ENCODE assay signal across 28 cellular contexts in the genomic region with DNA sequence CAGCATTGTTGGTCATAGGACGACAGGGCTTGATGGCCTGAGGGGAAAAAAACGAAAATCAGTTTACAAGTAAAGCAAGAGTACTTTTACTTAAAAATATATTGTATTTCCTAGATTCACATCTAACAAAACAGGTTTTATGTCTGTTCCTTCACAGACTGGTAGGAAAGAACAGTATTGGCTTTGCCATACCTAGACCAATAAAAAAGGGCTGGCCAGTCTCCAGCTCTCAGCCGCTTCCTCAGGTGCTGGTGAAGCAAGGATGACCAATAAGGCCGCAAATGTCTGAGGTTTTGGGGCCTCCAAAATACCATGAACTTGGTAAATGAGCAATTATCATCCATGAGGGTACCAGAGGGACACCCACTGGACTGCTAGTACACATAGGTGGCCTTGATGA.
"Had no signal": no experiment of that assay in that cellular context is flagged by ENCODE, and none has a peak within 500 bp of the region (broad histone marks: within the 10 kb centered on the region; RNA-seq: fewer than 3 reads in every experiment).

No MANE protein-coding gene starts in this region.

- H3K4me1 ChIP-seq: left lung, lower lobe of right lung, parathyroid adenoma, right atrium auricular region, right lobe of liver, testis, thyroid gland, transverse colon, vagina had no signal

- DNase-seq: hypothalamus; immature natural killer cell; kidney; left colon; left lung; lower lobe of right lung; mammary epithelial cell; mesenchymal stem cell; naive thymus-derived CD8-positive, alpha-beta T cell; nucleus accumbens; right lobe of liver; stimulated activated CD4-positive, alpha-beta T cell treated with anti-CD3 and anti-CD28 coated beads, Interleukin-1b, Interleukin-23, amount 100 ng/mL, for 48 hours; stimulated activated CD4-positive, alpha-beta T cell treated with anti-CD3 and anti-CD28 coated beads, Interleukin-2, amount 100 ng/mL, for 48 hours; stimulated activated CD4-positive, alpha-beta T cell treated with anti-CD3 and anti-CD28 coated beads, Interleukin-4, amount 100 ng/mL, for 4 hours; stimulated activated CD8-positive, alpha-beta memory T cell treated with anti-CD3 and anti-CD28 coated beads, Interleukin-4, amount 100 ng/mL, for 48 hours; stimulated activated naive CD8-positive, alpha-beta T cell treated with anti-CD3 and anti-CD28 coated beads, Interleukin-15, Interleukin-2, amounts not matched to agents 100 U/mL and 50 U/mL, for 24 hours; stomach; testis; thyroid gland; transverse colon had no signal

- H3K4me1 Mint-ChIP-seq: immature natural killer cell; nephron; neural crest cell; stimulated activated memory B cell treated with anti-CD40 and anti-IgM and Interleukin-4, amounts not matched to agents 10 μg/mL and 1 μg/mL and 100 μg/mL, for 72 hours had no signal

- ATAC-seq: left colon; left lung; lower lobe of right lung; naive thymus-derived CD8-positive, alpha-beta T cell; right lobe of liver; stimulated activated memory B cell treated with anti-CD40 and anti-IgM and Interleukin-4, amounts not matched to agents 10 μg/mL and 1 μg/mL and 100 μg/mL, for 72 hours; stimulated activated naive CD8-positive, alpha-beta T cell treated with anti-CD3 and anti-CD28 coated beads, Interleukin-15, Interleukin-2, amounts not matched to agents 100 U/mL and 50 U/mL, for 24 hours had no signal

- H3K27me3 Mint-ChIP-seq: naive thymus-derived CD8-positive, alpha-beta T cell; stimulated activated memory B cell treated with anti-CD40 and anti-IgM and Interleukin-4, amounts not matched to agents 10 μg/mL and 1 μg/mL and 100 μg/mL, for 72 hours had no signal

- H3K4me3 Mint-ChIP-seq: immature natural killer cell; naive thymus-derived CD8-positive, alpha-beta T cell; nephron; neural crest cell; stimulated activated memory B cell treated with anti-CD40 and anti-IgM and Interleukin-4, amounts not matched to agents 10 μg/mL and 1 μg/mL and 100 μg/mL, for 72 hours had no signal

- H3K9me3 Mint-ChIP-seq: immature natural killer cell; naive thymus-derived CD8-positive, alpha-beta T cell; nephron; neural crest cell; stimulated activated memory B cell treated with anti-CD40 and anti-IgM and Interleukin-4, amounts not matched to agents 10 μg/mL and 1 μg/mL and 100 μg/mL, for 72 hours had no signal

- H3K27ac Mint-ChIP-seq: immature natural killer cell; naive thymus-derived CD8-positive, alpha-beta T cell; nephron; stimulated activated memory B cell treated with anti-CD40 and anti-IgM and Interleukin-4, amounts not matched to agents 10 μg/mL and 1 μg/mL and 100 μg/mL, for 72 hours had no signal

- H3K27ac ChIP-seq: left lung, lower lobe of right lung, parathyroid adenoma, right atrium auricular region, right lobe of liver, stomach, testis, thyroid gland, transverse colon, upper lobe of left lung, vagina had no signal

- H3K9me3 ChIP-seq: left lung, lower lobe of right lung, right atrium auricular region, right lobe of liver, stomach, testis, thyroid gland, transverse colon, upper lobe of left lung, vagina had no signal

- H3K4me3 ChIP-seq: left lung, lower lobe of right lung, right atrium auricular region, right lobe of liver, smooth muscle cell, stomach, testis, thyroid gland, transverse colon, upper lobe of left lung, vagina had no signal

- H3K27me3 ChIP-seq: left lung, right atrium auricular region, right lobe of liver, stomach, testis, thyroid gland, transverse colon, upper lobe of left lung, vagina had no signal
